In the genomic region with DNA sequence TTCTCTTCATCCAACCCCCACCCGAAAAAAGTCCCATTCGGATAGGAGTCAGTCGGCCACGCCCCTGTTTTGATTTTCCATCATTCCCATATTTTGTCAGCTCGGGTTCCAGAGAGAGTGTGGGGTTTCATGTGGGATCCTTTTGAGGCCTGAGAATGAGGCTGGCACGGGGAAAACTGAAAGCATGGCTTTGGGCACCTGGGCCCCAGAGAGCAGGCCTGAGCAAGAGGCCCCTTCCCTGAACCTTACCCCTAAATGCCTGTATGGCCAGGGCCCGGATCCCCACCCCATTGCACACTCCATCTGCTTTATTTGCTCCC, we compare ENCODE assay signal across 9 cellular contexts.
DNase-seq lines count a peak whose midpoint lies in the region; ATAC-seq and TF ChIP-seq lines count a peak whose summit lies in the region.
"Had no signal": no experiment of that assay in that cellular context is flagged by ENCODE, and none has a peak within 500 bp of the region (broad histone marks: within the 10 kb centered on the region; RNA-seq: fewer than 3 reads in every experiment).

No MANE protein-coding gene starts in this region.

- no peak overlapping the region; the same call in 1 of the 2 replicates for H3K27ac ChIP-seq in HUES6 (ENCODE audit: low read depth, low read length)

- DNase-seq in adipocyte (ENCODE audit: low read depth): no peak
- no peak for DNase-seq in nephron progenitor cell
- DNase-seq in stimulated activated CD4-positive, alpha-beta T cell treated with anti-CD3 and anti-CD28 coated beads, Interleukin-12 subunit alpha, Interleukin-12 subunit beta, amount 100 ng/mL, for 4 hours: no peak
- no peak for DNase-seq in putamen (ENCODE audit: low spot score)
- DNase-seq: caudate nucleus; NCI-H446; stimulated activated CD4-positive, alpha-beta T cell treated with anti-CD3 and anti-CD28 coated beads, Interleukin-4, amount 100 ng/mL, for 4 hours had no signal

- H3K27me3 Mint-ChIP-seq in nephron progenitor cell (ENCODE audit: low read depth, poor library complexity): peaks cover 6% of the 10 kb centered on the region

- H3K4me3 ChIP-seq in HUES6 (ENCODE audit: low read depth, low read length) (peak overlapping the region; percentile 44; the same call in 1 of the 2 replicates), adipocyte (ENCODE audit: low read length) (peak overlapping the region; percentile 90)

- H3K4me3 Mint-ChIP-seq in nephron progenitor cell: peak overlapping the region; percentile 99

- H3K36me3 ChIP-seq in HUES6 (ENCODE audit: control insufficient read depth, insufficient read depth, low read length) (no peaks in the 10 kb centered on the region; the same call in 1 of the 2 replicates), adipocyte (ENCODE audit: control insufficient read depth, insufficient read depth, low read length, severe bottlenecking) (no peaks in the 10 kb centered on the region)

- H3K27me3 ChIP-seq in HUES6 (ENCODE audit: control insufficient read depth, insufficient read depth, low read length) (peaks cover 100% of the 10 kb centered on the region), adipocyte (replicated peaks; ENCODE audit: control insufficient read depth, insufficient read depth, low read length) (no peaks in the 10 kb centered on the region)

- H3K9ac ChIP-seq in HUES6 (ENCODE audit: low read length) (peak overlapping the region; percentile 80), adipocyte (ENCODE audit: low read length) (peak overlapping the region; percentile 91)

- H3K9me3 Mint-ChIP-seq in nephron progenitor cell: no peaks in the 10 kb centered on the region

- no peak for ATAC-seq in HG03280 (IDR thresholded peaks at IDR 0.05; ENCODE audit: unreplicated experiment)

- H3K4me1 Mint-ChIP-seq in nephron progenitor cell: peaks cover 58% of the 10 kb centered on the region

- H3K4me1 ChIP-seq in HUES6 (ENCODE audit: control insufficient read depth, insufficient read depth, low read length) (peaks cover 20% of the 10 kb centered on the region), adipocyte (ENCODE audit: control insufficient read depth, insufficient read depth, low read length) (peaks cover 54% of the 10 kb centered on the region)

- H3K9me3 ChIP-seq in HUES6 (ENCODE audit: control insufficient read depth, insufficient read depth, low read depth, low read length) (no peaks in the 10 kb centered on the region), adipocyte (ENCODE audit: control insufficient read depth, low read length) (no peaks in the 10 kb centered on the region)

- H3K36me3 Mint-ChIP-seq in nephron progenitor cell (ENCODE audit: low read depth): peaks cover 80% of the 10 kb centered on the region

- no peak for TF ChIP-seq CTCF in nephron progenitor cell (IDR thresholded peaks at IDR 0.05)

- H3K27ac Mint-ChIP-seq in nephron progenitor cell: peak overlapping the region; percentile 100
